ENCODE assay signal across 32 cellular contexts in the genomic region with DNA sequence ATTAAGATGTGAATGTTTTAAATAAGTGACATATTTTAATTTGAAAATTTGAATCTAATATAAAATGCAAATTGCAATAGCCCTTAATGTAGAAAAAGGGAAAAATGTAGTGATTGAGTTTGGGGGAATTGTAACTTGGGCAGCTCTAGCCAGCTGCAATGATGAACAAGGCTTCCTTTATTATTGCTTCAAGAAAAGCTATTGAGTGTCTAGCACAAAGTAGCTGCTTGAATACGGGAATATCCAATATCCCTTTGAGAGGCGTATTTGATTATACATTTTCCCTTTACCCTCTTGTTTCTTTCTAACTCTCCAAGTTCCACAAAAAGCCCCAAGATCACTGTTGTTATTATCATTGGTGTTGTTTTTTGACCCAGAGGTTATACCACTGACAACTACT.
"Had no signal": no experiment of that assay in that cellular context is flagged by ENCODE, and none has a peak within 500 bp of the region (broad histone marks: within the 10 kb centered on the region; RNA-seq: fewer than 3 reads in every experiment).

No MANE protein-coding gene starts in this region.

- ATAC-seq: activated CD8-positive, alpha-beta T cell treated with anti-CD3 and anti-CD28 coated beads for 36 hours; activated T-cell treated with anti-CD3 and anti-CD28 coated beads, Interleukin-2, amount 50 U/mL, for 72 hours; activated T-helper 17 cell treated with anti-CD3 and anti-CD28 coated beads, Interleukin-2, amount 50 U/mL, for 72 hours; PC-3 had no signal

- DNase-seq: activated CD4-positive, alpha-beta T cell treated with anti-CD3 and anti-CD28 coated beads, Interleukin-2, amount 10 ng/mL, durations not matched to agents 24 days and 14 days; activated CD4-positive, alpha-beta T cell treated with anti-CD3 and anti-CD28 coated beads, Interleukin-2, amount 50 U/mL, for 4 hours; activated CD8-positive, alpha-beta T cell treated with anti-CD3 and anti-CD28 coated beads for 36 hours; activated effector memory CD4-positive, alpha-beta T cell treated with anti-CD3 and anti-CD28 coated beads, Interleukin-2, amount 50 U/mL, for 16 hours; activated naive CD4-positive, alpha-beta T cell; activated naive CD4-positive, alpha-beta T cell treated with anti-CD3 and anti-CD28 coated beads, Interleukin-2, amount 50 U/mL, for 16 hours; activated naive CD8-positive, alpha-beta T cell treated with anti-CD3 and anti-CD28 coated beads for 36 hours; activated T-cell treated with anti-CD3 and anti-CD28 coated beads, Interleukin-2, amount 50 U/mL, for 1 hour; activated T-cell treated with anti-CD3 and anti-CD28 coated beads, Interleukin-2, amount 50 U/mL, for 72 hours; amniotic stem cell; MM.1S; MV-4-11; NCI-H1092; NCI-H1417; NCI-H146; NCI-H187; NCI-H2029 treated with DMSO at 0.1 percent for 48 hours; NCI-H2107; NCI-H226; NCI-H446 treated with DMSO at 0.1 percent for 48 hours; NCI-H524; NCI-H69; PC-3; Peyer's patch; RPMI8226; SHP77 treated with DMSO at 0.1 percent for 48 hours; SK-N-SH had no signal

- H3K27ac ChIP-seq: ascending aorta, breast epithelium, KMS-11, Peyer's patch, SJSA1 had no signal

- H3K27me3 ChIP-seq: ascending aorta, Peyer's patch, SJSA1 had no signal
